8 cellular contexts compared by ENCODE assay signal in genomic region chr1:169427081-169427611, GRCh38.
DNase-seq lines count a peak whose midpoint lies in the region; ATAC-seq lines count a peak whose summit lies in the region.

Gene CCDC181, minus strand, starts transcription at chr1:169427474. Its CDS starts 2,547 bp downstream, at chr1:169424927.

- H3K9me3 ChIP-seq in effector memory CD4-positive, alpha-beta T cell (ENCODE audit: control insufficient read depth, low read length), result no peaks in the 10 kb centered on the region

- no peaks in the 10 kb centered on the region for H3K36me3 ChIP-seq in effector memory CD4-positive, alpha-beta T cell (ENCODE audit: control insufficient read depth, insufficient read depth, low read length)

- no peak within 1 kb of the TSS for H3K27ac ChIP-seq in effector memory CD4-positive, alpha-beta T cell (ENCODE audit: insufficient read depth, low read length, poor library complexity, severe bottlenecking)

- peaks cover 4% of the 10 kb centered on the region for H3K4me1 ChIP-seq in effector memory CD4-positive, alpha-beta T cell (ENCODE audit: control insufficient read depth, insufficient read depth, low read length, poor library complexity, severe bottlenecking)

- H3K4me3 ChIP-seq in effector memory CD4-positive, alpha-beta T cell (ENCODE audit: insufficient read depth, low read depth, low read length, poor library complexity, severe bottlenecking), result peak within 1 kb of the TSS; percentile 43

- ATAC-seq in GM21786 (IDR thresholded peaks at IDR 0.05; ENCODE audit: unreplicated experiment), result peak; percentile 78

- DNase-seq in CD1c-positive myeloid dendritic cell (ENCODE audit: extremely low spot score) (peak; percentile 6), NCI-H2081 (lab: John Stamatoyannopoulos, UW) (peak; percentile 95 to 97), medulla oblongata (ENCODE audit: extremely low spot score) (peak; percentile 72), NOMO-1 treated with DMSO at 0.1 percent for 48 hours (lab: John Stamatoyannopoulos, UW; ENCODE audit: unreplicated experiment) (no peak)
- peak; percentile 70 to 76 for DNase-seq in activated CD4-positive, alpha-beta T cell treated with anti-CD3 and anti-CD28 coated beads, Interleukin-2, amount 50 U/mL, for 48 hours
- no peak for DNase-seq in effector memory CD4-positive, alpha-beta T cell
- DNase-seq in stimulated activated CD4-positive, alpha-beta T cell treated with anti-CD3 and anti-CD28 coated beads, TNF-alpha, amount 100 ng/mL, for 4 hours (ENCODE audit: low read depth in 3 of 3), result peak; percentile 4 to 22 (median 8)

- H3K27me3 ChIP-seq in effector memory CD4-positive, alpha-beta T cell (replicated peaks; ENCODE audit: control insufficient read depth, insufficient read depth, low read length, poor library complexity, severe bottlenecking), result peaks cover 5% of the 10 kb centered on the region

Comparison
In these comparisons a context has a peak if more than half of its experiments do, and no peak if none do; other contexts are left out.
1. DNase-seq: peak in CD1c-positive myeloid dendritic cell (single experiment), NCI-H2081 (2 of 2), activated CD4-positive, alpha-beta T cell treated with anti-CD3 and anti-CD28 coated beads, Interleukin-2, amount 50 U/mL, for 48 hours (2 of 2), medulla oblongata (single experiment) and stimulated activated CD4-positive, alpha-beta T cell treated with anti-CD3 and anti-CD28 coated beads, TNF-alpha, amount 100 ng/mL, for 4 hours (3 of 3); none in effector memory CD4-positive, alpha-beta T cell (0 of 3) and NOMO-1 treated with DMSO at 0.1 percent for 48 hours (single experiment).